In the genomic region with DNA sequence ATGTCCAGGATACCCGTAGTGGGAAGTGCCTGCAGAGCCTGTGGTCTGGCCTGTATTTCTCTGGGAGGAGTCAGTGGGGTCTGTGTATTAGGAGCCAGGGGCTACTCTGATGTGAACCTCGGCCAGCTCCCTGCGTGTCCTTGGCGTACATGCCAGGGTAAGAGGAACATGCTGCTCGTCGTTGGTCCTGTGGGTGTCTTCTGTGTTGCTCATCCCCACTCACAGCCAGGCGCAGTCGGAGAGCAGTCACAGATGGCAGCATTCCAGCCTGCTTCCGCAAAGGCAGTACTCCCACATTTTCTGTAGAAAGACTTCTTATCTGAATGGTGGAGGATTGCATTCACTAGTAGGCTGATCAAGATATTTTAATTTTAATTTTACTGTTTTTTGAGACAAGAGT, we compare ENCODE assay signal across 16 cellular contexts.
A peak's percentile ranks its signal among the peaks of the same experiment; 100 is the strongest.
DNase-seq lines count a peak whose midpoint lies in the region; ATAC-seq and TF ChIP-seq lines count a peak whose summit lies in the region.
"Had no signal": no experiment of that assay in that cellular context is flagged by ENCODE, and none has a peak within 500 bp of the region (broad histone marks: within the 10 kb centered on the region; RNA-seq: fewer than 3 reads in every experiment).

No MANE protein-coding gene starts in this region.

- H3K4me1 Mint-ChIP-seq in CD4-positive, CD25-positive, alpha-beta regulatory T cell = peaks cover 8 to 24% (median 14%) of the 10 kb centered on the region in 4 donors
- H3K4me1 Mint-ChIP-seq in T-cell = peaks cover 27 to 35% (median 28%) of the 10 kb centered on the region in 3 donors

- H3K4me1 ChIP-seq in CD4-positive, CD25-positive, alpha-beta regulatory T cell (ENCODE audit: control insufficient read depth, insufficient read depth, low read length, poor library complexity, severe bottlenecking) = peaks cover 7% of the 10 kb centered on the region
- H3K4me1 ChIP-seq: breast epithelium, vagina had no signal

- H3K9me3 Mint-ChIP-seq in CD4-positive, CD25-positive, alpha-beta regulatory T cell = no peaks in the 10 kb centered on the region
- H3K9me3 Mint-ChIP-seq in T-cell = no peaks in the 10 kb centered on the region
- H3K9me3 Mint-ChIP-seq: activated T-helper 1 cell treated with anti-CD3 and anti-CD28 coated beads, Interleukin-12 subunit alpha, Interleukin-12 subunit beta, Interleukin-2, Interleukin-4 antibody, amounts not matched to agents 30 ng/mL and 10 ng/mL and 1 ng/mL, durations not matched to agents 14 hours and 24 hours and 36 hours had no signal

- no peak overlapping the region for H3K4me3 Mint-ChIP-seq in CD4-positive, CD25-positive, alpha-beta regulatory T cell
- no peak overlapping the region for H3K4me3 Mint-ChIP-seq in T-cell
- H3K4me3 Mint-ChIP-seq: activated T-helper 1 cell treated with anti-CD3 and anti-CD28 coated beads, Interleukin-12 subunit alpha, Interleukin-12 subunit beta, Interleukin-2, Interleukin-4 antibody, amounts not matched to agents 30 ng/mL and 10 ng/mL and 1 ng/mL, durations not matched to agents 14 hours and 24 hours and 36 hours had no signal

- H3K36me3 Mint-ChIP-seq in CD4-positive, CD25-positive, alpha-beta regulatory T cell = peaks cover 52% of the 10 kb centered on the region
- H3K36me3 Mint-ChIP-seq in T-cell = peaks cover 63% of the 10 kb centered on the region

- H3K4me3 ChIP-seq in CD4-positive, CD25-positive, alpha-beta regulatory T cell (ENCODE audit: low read depth, low read length) = no peak overlapping the region
- no peak overlapping the region for H3K4me3 ChIP-seq in fibroblast of villous mesenchyme (ENCODE audit: low read depth, low read length)
- H3K4me3 ChIP-seq: breast epithelium, lung, vagina had no signal

- no peak overlapping the region for H3K27ac ChIP-seq in CD4-positive, CD25-positive, alpha-beta regulatory T cell (ENCODE audit: insufficient read depth, low read length, poor library complexity, severe bottlenecking)
- H3K27ac ChIP-seq: breast epithelium, vagina had no signal

- TF ChIP-seq CTCF in fibroblast of villous mesenchyme (IDR thresholded peaks at IDR 0.05; ENCODE audit: insufficient read depth, low read depth, low read length) = no peak

- H3K36me3 ChIP-seq in CD4-positive, CD25-positive, alpha-beta regulatory T cell (ENCODE audit: control insufficient read depth, insufficient read depth, low read length) = peaks cover 74% of the 10 kb centered on the region
- H3K36me3 ChIP-seq: breast epithelium had no signal

- no peak for DNase-seq in CD4-positive, CD25-positive, alpha-beta regulatory T cell
- DNase-seq in T-cell = no peak
- DNase-seq in fibroblast of villous mesenchyme (ENCODE audit: low read depth) = peak; percentile 55
- peak; percentile 69 for DNase-seq in occipital lobe (lab: John Stamatoyannopoulos, UW)
- DNase-seq in activated CD4-positive, alpha-beta T cell treated with anti-CD3 and anti-CD28 coated beads, Interleukin-2, amount 50 U/mL, for 48 hours = no peak
- no peak for DNase-seq in activated naive CD4-positive, alpha-beta T cell (lab: John Stamatoyannopoulos, UW)
- DNase-seq in stimulated activated CD4-positive, alpha-beta T cell treated with anti-CD3 and anti-CD28 coated beads, Interleukin-4, amount 100 ng/mL, for 24 hours = no peak
- DNase-seq: AML-193, DMS79, NCI-H1105 treated with DMSO at 0.1 percent for 48 hours, NCI-H446 treated with DMSO at 0.1 percent for 48 hours had no signal

- no peaks in the 10 kb centered on the region for H3K27me3 ChIP-seq in CD4-positive, CD25-positive, alpha-beta regulatory T cell (ENCODE audit: control insufficient read depth, insufficient read depth, low read length)
- H3K27me3 ChIP-seq: breast epithelium, vagina had no signal

- POLR2A ChIA-PET in T-cell (lab: Charles Lee) = no interaction called here

- no peak for ATAC-seq in CD4-positive, CD25-positive, alpha-beta regulatory T cell (ENCODE audit: low read depth in 2 of 2)
- no peak for ATAC-seq in T-cell (replicated peaks in 1 of 4)
- no peak for ATAC-seq in HG03139 (IDR thresholded peaks at IDR 0.05; ENCODE audit: unreplicated experiment)

- H3K27ac Mint-ChIP-seq in CD4-positive, CD25-positive, alpha-beta regulatory T cell = peak overlapping the region in 2 of 3 donors; percentile 36 to 62
- H3K27ac Mint-ChIP-seq in T-cell = peak overlapping the region; percentile 58 to 66
- H3K27ac Mint-ChIP-seq: activated T-helper 1 cell treated with anti-CD3 and anti-CD28 coated beads, Interleukin-12 subunit alpha, Interleukin-12 subunit beta, Interleukin-2, Interleukin-4 antibody, amounts not matched to agents 30 ng/mL and 10 ng/mL and 1 ng/mL, durations not matched to agents 14 hours and 24 hours and 36 hours had no signal

- H3K27me3 Mint-ChIP-seq in CD4-positive, CD25-positive, alpha-beta regulatory T cell = peaks cover 4% of the 10 kb centered on the region
- H3K27me3 Mint-ChIP-seq in T-cell = no peaks in the 10 kb centered on the region

- CTCF ChIA-PET in T-cell (lab: Charles Lee) = interaction anchor here (1.4 to 1.7 kb wide), 4 partner anchors 32 to 35 kb away, joined by 4 to 7 read pairs (median 6); no protein-coding TSS in a partner anchor

- H3K9me3 ChIP-seq in CD4-positive, CD25-positive, alpha-beta regulatory T cell (ENCODE audit: control insufficient read depth in 2 of 2, low read length in 2 of 2) = no peaks in the 10 kb centered on the region
- H3K9me3 ChIP-seq: breast epithelium, vagina had no signal

Comparison
In these comparisons a context has a peak if more than half of its experiments do, and no peak if none do; other contexts are left out.
1. DNase-seq: peak in fibroblast of villous mesenchyme (single experiment) and occipital lobe (single experiment); none in CD4-positive, CD25-positive, alpha-beta regulatory T cell (0 of 3), T-cell (0 of 34), activated CD4-positive, alpha-beta T cell treated with anti-CD3 and anti-CD28 coated beads, Interleukin-2, amount 50 U/mL, for 48 hours (0 of 2), activated naive CD4-positive, alpha-beta T cell (0 of 4) and stimulated activated CD4-positive, alpha-beta T cell treated with anti-CD3 and anti-CD28 coated beads, Interleukin-4, amount 100 ng/mL, for 24 hours (single experiment).